Comparison of ENCODE assay signal across 9 cellular contexts in genomic region chr3:48427630-48427962, GRCh38. TPM values are rescaled to one million over a fixed set of nuclear protein-coding genes. Genes with fewer than 3 reads are reported as not detected.
DNase-seq lines count a peak whose midpoint lies in the region; ATAC-seq and TF ChIP-seq lines count a peak whose summit lies in the region.
"Had no signal": no experiment of that assay in that cellular context is flagged by ENCODE, and none has a peak within 500 bp of the region (broad histone marks: within the 10 kb centered on the region; RNA-seq: fewer than 3 reads in every experiment).

No MANE protein-coding gene starts in this region.

- no peaks in the 10 kb centered on the region for H3K9me3 Mint-ChIP-seq in activated naive CD4-positive, alpha-beta T cell treated with anti-CD3 and anti-CD28 coated beads, Interleukin-2, amount 50 U/mL, for 24 hours
- H3K9me3 Mint-ChIP-seq in effector memory CD8-positive, alpha-beta T cell, result no peaks in the 10 kb centered on the region

- H3K27me3 Mint-ChIP-seq in activated naive CD4-positive, alpha-beta T cell treated with anti-CD3 and anti-CD28 coated beads, Interleukin-2, amount 50 U/mL, for 24 hours, result no peaks in the 10 kb centered on the region
- H3K27me3 Mint-ChIP-seq in effector memory CD8-positive, alpha-beta T cell, result peaks cover 0 to 13% of the 10 kb centered on the region in 2 donors

- no peaks in the 10 kb centered on the region for H3K36me3 Mint-ChIP-seq in activated naive CD4-positive, alpha-beta T cell treated with anti-CD3 and anti-CD28 coated beads, Interleukin-2, amount 50 U/mL, for 24 hours
- peaks cover 9% of the 10 kb centered on the region for H3K36me3 Mint-ChIP-seq in effector memory CD8-positive, alpha-beta T cell (ENCODE audit: insufficient read depth)

- H3K27ac Mint-ChIP-seq in activated naive CD4-positive, alpha-beta T cell treated with anti-CD3 and anti-CD28 coated beads, Interleukin-2, amount 50 U/mL, for 24 hours, result no peak overlapping the region
- peak overlapping the region in 1 of 2 donors; percentile 68 for H3K27ac Mint-ChIP-seq in effector memory CD8-positive, alpha-beta T cell

- H3K27ac ChIP-seq in muscle layer of colon (ENCODE audit: low read depth, low read length), result peak overlapping the region; percentile 89
- peak overlapping the region; percentile 89 for H3K27ac ChIP-seq in upper lobe of right lung

- peak overlapping the region; percentile 63 for H3K9ac ChIP-seq in muscle layer of colon (ENCODE audit: low read length)

- no peak for TF ChIP-seq CTCF in upper lobe of right lung (IDR thresholded peaks at IDR 0.05)

- H3K4me3 Mint-ChIP-seq in activated naive CD4-positive, alpha-beta T cell treated with anti-CD3 and anti-CD28 coated beads, Interleukin-2, amount 50 U/mL, for 24 hours, result peak overlapping the region; percentile 44
- peak overlapping the region; percentile 26 to 28 for H3K4me3 Mint-ChIP-seq in effector memory CD8-positive, alpha-beta T cell

- ATAC-seq in effector memory CD8-positive, alpha-beta T cell (replicated peaks), result no peak
- ATAC-seq in upper lobe of right lung, result peak; percentile 0
- ATAC-seq in GM21619 (IDR thresholded peaks at IDR 0.05; ENCODE audit: unreplicated experiment), result no peak

- H3K9me3 ChIP-seq in muscle layer of colon (ENCODE audit: low read length), result no peaks in the 10 kb centered on the region
- no peaks in the 10 kb centered on the region for H3K9me3 ChIP-seq in upper lobe of right lung

- H3K4me3 ChIP-seq in muscle layer of colon (ENCODE audit: low read depth in 1 of 2, low read length in 2 of 2) (peak overlapping the region; percentile 28 to 63), upper lobe of right lung (peak overlapping the region; percentile 78)

- peaks cover 4% of the 10 kb centered on the region for H3K4me1 Mint-ChIP-seq in activated naive CD4-positive, alpha-beta T cell treated with anti-CD3 and anti-CD28 coated beads, Interleukin-2, amount 50 U/mL, for 24 hours
- H3K4me1 Mint-ChIP-seq in effector memory CD8-positive, alpha-beta T cell (ENCODE audit: low read depth in 2 of 2), result peaks cover 4 to 15% of the 10 kb centered on the region in 2 donors

- H3K36me3 ChIP-seq in muscle layer of colon (ENCODE audit: insufficient read depth, low read length), result peaks cover 14% of the 10 kb centered on the region
- H3K36me3 ChIP-seq in upper lobe of right lung, result peaks cover 8% of the 10 kb centered on the region

- H3K4me1 ChIP-seq in muscle layer of colon (ENCODE audit: insufficient read depth, low read length) (peaks cover 62% of the 10 kb centered on the region), upper lobe of right lung (peaks cover 54% of the 10 kb centered on the region)

- no peak for DNase-seq in activated naive CD4-positive, alpha-beta T cell (lab: John Stamatoyannopoulos, UW)
- DNase-seq in effector memory CD8-positive, alpha-beta T cell, result no peak
- DNase-seq in upper lobe of right lung (no peak), CD1c-positive myeloid dendritic cell (ENCODE audit: extremely low spot score) (no peak), foreskin melanocyte (no peak)
- DNase-seq: central memory CD4-positive, alpha-beta T cell had no signal

- H3K27me3 ChIP-seq in muscle layer of colon (ENCODE audit: control insufficient read depth in 1 of 2, insufficient read depth in 2 of 2, low read length in 2 of 2) (no peaks in the 10 kb centered on the region), upper lobe of right lung (no peaks in the 10 kb centered on the region)

- intact Hi-C loops in upper lobe of right lung (cut with DNase I), result no loop called here

RNA-seq across cellular contexts. Expression of gene PLXNB1, which starts 2.3 kb away (rescaled TPM):
- 103 TPM for total RNA-seq in upper lobe of right lung

RNA-seq across cellular contexts. Expression of gene CCDC51, which starts 12.3 kb away (rescaled TPM):
- total RNA-seq in upper lobe of right lung, result 11.4 TPM

RNA-seq across cellular contexts. Expression of gene TMA7, which starts 12.5 kb away (rescaled TPM):
- total RNA-seq in upper lobe of right lung, result 169 TPM

RNA-seq across cellular contexts. Expression of gene ATRIP, which starts 18.9 kb away (rescaled TPM):
- total RNA-seq in upper lobe of right lung, result 5.3 TPM

RNA-seq across cellular contexts. Expression of gene FBXW12, which starts 55.6 kb away (rescaled TPM):
- not detected for total RNA-seq in upper lobe of right lung
